In genomic region chr12:45601390-45601789, GRCh38 we compare ENCODE assay signal across 15 cellular contexts.
A peak's percentile ranks its signal among the peaks of the same experiment; 100 is the strongest.
DNase-seq lines count a peak whose midpoint lies in the region; ATAC-seq and TF ChIP-seq lines count a peak whose summit lies in the region.
"Had no signal": no experiment of that assay in that cellular context is flagged by ENCODE, and none has a peak within 500 bp of the region (broad histone marks: within the 10 kb centered on the region; RNA-seq: fewer than 3 reads in every experiment).

No MANE protein-coding gene starts in this region.

- intact Hi-C loops in PC-3 (cut with micrococcal nuclease), result no loop called here

- H3K79me2 ChIP-seq in PC-3 (ENCODE audit: low read length), result no peaks in the 10 kb centered on the region

- H3K27ac ChIP-seq in PC-3 (ENCODE audit: low read length), result no peak overlapping the region

- H3K4me3 ChIP-seq in PC-3 (ENCODE audit: low read length) (no peak overlapping the region), epithelial cell of esophagus (ENCODE audit: low read length) (no peak overlapping the region)
- H3K4me3 ChIP-seq: GM23338 had no signal

- H4K20me1 ChIP-seq in PC-3 (ENCODE audit: low read length), result no peaks in the 10 kb centered on the region

- H3K9me2 ChIP-seq in PC-3 (replicated peaks; ENCODE audit: low read length), result no peaks in the 10 kb centered on the region

- TF ChIP-seq CTCF in PC-3 (conservative IDR thresholded peaks at IDR 0.05; ENCODE audit: low read depth, low read length) (no peak), epithelial cell of esophagus (IDR thresholded peaks at IDR 0.05; ENCODE audit: insufficient read depth, low read depth, low read length, missing control alignments) (no peak)

- no peaks in the 10 kb centered on the region for H3F3A ChIP-seq in PC-3 (ENCODE audit: low read length, unreplicated experiment)

- BruUV-seq in PC-3 (replicated peaks; lab: Mats Ljungman, UMichigan), result no TSS peak

- H3K9me3 ChIP-seq in PC-3 (ENCODE audit: low read length), result no peaks in the 10 kb centered on the region
- H3K9me3 ChIP-seq: BE2C had no signal

- H3K4me1 ChIP-seq in PC-3 (ENCODE audit: insufficient read depth, low read length), result no peaks in the 10 kb centered on the region
- H3K4me1 ChIP-seq: BE2C had no signal

- peak; percentile 33; the same call in 1 of the 2 replicates for ATAC-seq in PC-3
- ATAC-seq: GM23338 had no signal

- H3K27me3 ChIP-seq in PC-3 (ENCODE audit: low read length), result no peaks in the 10 kb centered on the region
- H3K27me3 ChIP-seq: BE2C had no signal

- no peaks in the 10 kb centered on the region for H3K36me3 ChIP-seq in PC-3 (ENCODE audit: low read depth, low read length)
- H3K36me3 ChIP-seq: BE2C had no signal

- POLR2A ChIA-PET in PC-3 (lab: Charles Lee; ENCODE audit: unreplicated experiment), result no interaction called here

- H3K4me2 ChIP-seq in PC-3 (ENCODE audit: low read length), result no peak overlapping the region
- H3K4me2 ChIP-seq: GM23338 had no signal

- no peak overlapping the region for H2AFZ ChIP-seq in PC-3 (ENCODE audit: low read length)
- H2AFZ ChIP-seq: GM23338 had no signal

- peak; percentile 9 for DNase-seq in NCI-H510A treated with DMSO at 0.1 percent for 48 hours (lab: John Stamatoyannopoulos, UW)
- no peak for DNase-seq in NCI-H510A (lab: John Stamatoyannopoulos, UW)
- peak; percentile 54 for DNase-seq in PC-3
- DNase-seq in epithelial cell of esophagus (ENCODE audit: low read depth), result peak; percentile 36
- no peak for DNase-seq in activated effector memory CD4-positive, alpha-beta T cell treated with Interleukin-2 at 50 U/mL for 16 hours
- DNase-seq in SHP77 treated with DMSO at 0.1 percent for 48 hours (lab: John Stamatoyannopoulos, UW), result no peak
- DNase-seq: ACHN; BE2C; CD4-positive, CD25-positive, alpha-beta regulatory T cell; CD8-positive, alpha-beta memory T cell; COR-L47; DMS79 treated with DMSO at 0.1 percent for 48 hours; GF-D8; HCEC 1CT had no signal

- CTCF ChIA-PET in PC-3 (lab: Charles Lee), result no interaction called here

- H3K9ac ChIP-seq in PC-3 (ENCODE audit: low read length), result no peak overlapping the region

Comparison
In these comparisons a context has a peak if more than half of its experiments do, and no peak if none do; other contexts are left out.
1. DNase-seq: peak in NCI-H510A treated with DMSO at 0.1 percent for 48 hours (single experiment), PC-3 (single experiment) and epithelial cell of esophagus (single experiment); none in NCI-H510A (single experiment), activated effector memory CD4-positive, alpha-beta T cell treated with Interleukin-2 at 50 U/mL for 16 hours (single experiment) and SHP77 treated with DMSO at 0.1 percent for 48 hours (single experiment).